Comparison of ENCODE assay signal across 8 cellular contexts in the genomic region with DNA sequence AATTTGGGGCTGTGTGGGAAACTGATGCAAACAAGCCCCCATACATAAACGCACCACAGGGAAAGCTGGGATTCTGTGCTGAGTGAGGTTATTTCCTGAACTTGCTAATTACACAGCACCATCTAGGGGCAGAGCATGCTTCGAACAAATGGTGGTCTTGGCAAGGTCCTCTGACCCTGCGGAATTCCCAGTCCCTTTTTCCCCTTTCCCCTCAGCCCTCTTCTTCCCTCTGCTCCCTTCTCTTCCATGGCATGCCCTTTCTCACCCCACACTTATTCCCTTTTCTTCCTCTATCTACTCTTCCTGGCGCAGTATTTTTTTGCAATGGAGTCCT.
DNase-seq lines count a peak whose midpoint lies in the region; ATAC-seq, FAIRE-seq and TF ChIP-seq lines count a peak whose summit lies in the region.

No MANE protein-coding gene starts in this region.

- DNase-seq in A549 (ENCODE audit: low read depth in 1 of 2, low spot score in 1 of 2), result peak in 1 of 2 experiments; percentile 28
- peak; percentile 29 for DNase-seq in HCT116 (ENCODE audit: low read depth, low spot score)
- DNase-seq in SK-N-SH, result peak; percentile 52
- DNase-seq in left ventricle myocardium superior, result no peak
- no peak for DNase-seq in activated T-cell treated with anti-CD3 and anti-CD28 coated beads for 4 hours
- no peak for DNase-seq in activated CD4-positive, alpha-beta memory T cell treated with anti-CD3 and anti-CD28 coated beads for 36 hours

- RAD21 ChIA-PET in HCT116 (lab: Charles Lee; ENCODE audit: low non-redundant PET in 1 of 2, low total read pairs in 2 of 2, uncharacterized antibody in 2 of 2, unreplicated experiment in 2 of 2), result no interaction called here

- no peaks in the 10 kb centered on the region for H3K36me3 Mint-ChIP-seq in activated CD4-positive, alpha-beta memory T cell treated with anti-CD3 and anti-CD28 coated beads for 36 hours

- ATAC-seq in A549 (peak in 1 of 2 experiments; percentile 72; a peak in 3 of 6 replicates), HCT116 (peak; percentile 83), left ventricle myocardium superior (peak; percentile 80), GM21737 (IDR thresholded peaks at IDR 0.05; ENCODE audit: unreplicated experiment) (no peak), HG02840 (IDR thresholded peaks at IDR 0.05; ENCODE audit: low FRiP score, unreplicated experiment) (no peak)

- no peak overlapping the region for H3K4me3 Mint-ChIP-seq in activated CD4-positive, alpha-beta memory T cell treated with anti-CD3 and anti-CD28 coated beads for 36 hours

- peaks cover 5% of the 10 kb centered on the region for H3F3A ChIP-seq in SK-N-SH (replicated peaks; ENCODE audit: insufficient read depth)

- no peak overlapping the region for H2AFZ ChIP-seq in HCT116 (ENCODE audit: low read depth, low read length, poor library complexity, severe bottlenecking)
- H2AFZ ChIP-seq in SK-N-SH (ENCODE audit: low read depth), result peak overlapping the region; percentile 11; the same call in 1 of the 2 replicates

- TF ChIP-seq CTCF in A549 (IDR thresholded peaks at IDR 0.05) (peak; percentile 33), HCT116 (IDR thresholded peaks at IDR 0.05 in 2 of 3, conservative IDR thresholded peaks at IDR 0.05 in 1 of 3; ENCODE audit: borderline replicate concordance in 1 of 3, insufficient read depth in 1 of 3, low read depth in 2 of 3, low read length in 2 of 3) (peak; percentile 15 to 59 (median 57); a peak in 5 of 6 replicates), SK-N-SH (IDR thresholded peaks at IDR 0.05) (peak; percentile 62)

- no peaks in the 10 kb centered on the region for H3K79me2 ChIP-seq in HCT116 (ENCODE audit: insufficient read depth, low read length)
- no peaks in the 10 kb centered on the region for H3K79me2 ChIP-seq in SK-N-SH (ENCODE audit: insufficient read depth)

- no peaks in the 10 kb centered on the region for H3K9me3 ChIP-seq in A549
- H3K9me3 ChIP-seq in HCT116 (ENCODE audit: control insufficient read depth in 1 of 2, insufficient read depth in 1 of 2, low read depth in 1 of 2, low read length in 2 of 2), result no peaks in the 10 kb centered on the region
- H3K9me3 ChIP-seq in SK-N-SH, result no peaks in the 10 kb centered on the region

- H3K9me3 Mint-ChIP-seq in activated CD4-positive, alpha-beta memory T cell treated with anti-CD3 and anti-CD28 coated beads for 36 hours, result no peaks in the 10 kb centered on the region

- no peaks in the 10 kb centered on the region for H3K4me1 Mint-ChIP-seq in activated CD4-positive, alpha-beta memory T cell treated with anti-CD3 and anti-CD28 coated beads for 36 hours (ENCODE audit: low read depth)

- no peaks in the 10 kb centered on the region for H3K27me3 ChIP-seq in HCT116 (ENCODE audit: insufficient read depth, low read length)
- no peaks in the 10 kb centered on the region for H3K27me3 ChIP-seq in SK-N-SH (ENCODE audit: insufficient read depth)

- TF ChIP-seq POLR2A in A549 (IDR thresholded peaks at IDR 0.05; ENCODE audit: low read length) (no peak), HCT116 (IDR thresholded peaks at IDR 0.05; ENCODE audit: borderline replicate concordance, extremely low read depth, insufficient read depth, insufficient read length) (no peak)

- POLR2A ChIA-PET in A549 (lab: Yijun Ruan, JAX), result no interaction called here
- POLR2A ChIA-PET in HCT116 (lab: Charles Lee), result no interaction called here
- POLR2A ChIA-PET in SK-N-SH (lab: Yijun Ruan, JAX), result no interaction called here
- POLR2A ChIA-PET in activated CD4-positive, alpha-beta memory T cell treated with anti-CD3 and anti-CD28 coated beads for 36 hours (lab: Charles Lee), result no interaction called here

- H3K27ac ChIP-seq in A549 (no peak overlapping the region; a peak in 1 of 6 replicates), HCT116 (ENCODE audit: low read depth, low read length) (no peak overlapping the region), SK-N-SH (ENCODE audit: low read depth in 2 of 2, low read length in 1 of 2) (no peak overlapping the region)

- WGBS in A549 (ENCODE audit: missing lambda C conversion rate), result 60% methylated on average over 4 of the region's 4 CpGs
- 38% methylated on average over 4 of the region's 4 CpGs for WGBS in SK-N-SH (ENCODE audit: low lambda C conversion rate)

- H3K9me2 ChIP-seq in HCT116 (ENCODE audit: insufficient read depth) (no peaks in the 10 kb centered on the region), SK-N-SH (no peaks in the 10 kb centered on the region)

- H3K9ac ChIP-seq in HCT116 (ENCODE audit: low read length) (no peak overlapping the region), SK-N-SH (no peak overlapping the region)

- no peaks in the 10 kb centered on the region for H4K20me1 ChIP-seq in HCT116 (ENCODE audit: insufficient read depth)
- no peaks in the 10 kb centered on the region for H4K20me1 ChIP-seq in SK-N-SH (ENCODE audit: insufficient read depth)

- TF ChIP-seq RAD21 in A549 (conservative IDR thresholded peaks at IDR 0.05 in 1 of 2, IDR thresholded peaks at IDR 0.05 in 1 of 2) (peak in 1 of 2 experiments; percentile 63; a peak in 4 of 5 replicates), HCT116 (IDR thresholded peaks at IDR 0.05; ENCODE audit: low read depth) (peak; percentile 55; the same call in 1 of the 2 replicates), SK-N-SH (IDR thresholded peaks at IDR 0.05; ENCODE audit: low read length) (peak; percentile 82)

- no peak overlapping the region for H3K27ac Mint-ChIP-seq in activated CD4-positive, alpha-beta memory T cell treated with anti-CD3 and anti-CD28 coated beads for 36 hours

- H3K4me2 ChIP-seq in A549 (no peak overlapping the region), HCT116 (ENCODE audit: low read length) (no peak overlapping the region), SK-N-SH (no peak overlapping the region)

- CTCF ChIA-PET in A549 (lab: Yijun Ruan, JAX) (interaction anchor here (0.7 to 1.7 kb wide), 3 partner anchors 11 to 88 kb away, joined by 3 to 4 read pairs (median 3); no protein-coding TSS in a partner anchor), HCT116 (lab: Charles Lee) (interaction anchor here (1.0 kb wide), 1 partner anchor 464 kb away, joined by 3 read pairs; no protein-coding TSS in a partner anchor), SK-N-SH (lab: Yijun Ruan, JAX) (interaction anchor here (0.7 to 4.1 kb wide), 12 partner anchors 12 to 394 kb away, joined by 3 to 47 read pairs (median 3); partner anchors contain the start of gene VANGL1)
- CTCF ChIA-PET in activated CD4-positive, alpha-beta memory T cell treated with anti-CD3 and anti-CD28 coated beads for 36 hours (lab: Charles Lee), result no interaction called here

- FAIRE-seq in A549 (lab: Jason Lieb, UNC), result no peak

- intact Hi-C loops in HCT116 (cut with micrococcal nuclease) (loop anchor here (1.0 kb wide), 1 partner anchor 368 kb away; no protein-coding TSS in a partner anchor), left ventricle myocardium superior (cut with micrococcal nuclease) (no loop called here)
- intact Hi-C loops in activated CD4-positive, alpha-beta memory T cell treated with anti-CD3 and anti-CD28 coated beads for 36 hours (cut with micrococcal nuclease), result no loop called here

- H3K36me3 ChIP-seq in HCT116 (ENCODE audit: control insufficient read depth in 1 of 2, insufficient read depth in 2 of 2, low read length in 2 of 2) (no peaks in the 10 kb centered on the region), SK-N-SH (replicated peaks in 1 of 2; ENCODE audit: control insufficient read depth in 1 of 2, insufficient read depth in 2 of 2, low read length in 1 of 2) (no peaks in the 10 kb centered on the region)

- no TSS peak for BruUV-seq in HCT116 (replicated peaks; lab: Mats Ljungman, UMichigan)

- H3K27me3 Mint-ChIP-seq in activated CD4-positive, alpha-beta memory T cell treated with anti-CD3 and anti-CD28 coated beads for 36 hours, result peaks cover 17% of the 10 kb centered on the region

- H3K4me1 ChIP-seq in A549, result peaks cover 13% of the 10 kb centered on the region
- H3K4me1 ChIP-seq in HCT116 (ENCODE audit: control insufficient read depth in 1 of 2, insufficient read depth in 2 of 2, low read length in 2 of 2), result no peaks in the 10 kb centered on the region
- H3K4me1 ChIP-seq in SK-N-SH (ENCODE audit: control insufficient read depth in 1 of 2, insufficient read depth in 2 of 2, low read depth in 1 of 2, low read length in 1 of 2), result peaks cover 0 to 3% of the 10 kb centered on the region in 2 experiments; a peak in 2 of 4 replicates

- H3K4me3 ChIP-seq in A549, result no peak overlapping the region
- H3K4me3 ChIP-seq in HCT116 (replicated peaks in 1 of 2; ENCODE audit: low read depth in 1 of 2, low read length in 2 of 2), result no peak overlapping the region
- no peak overlapping the region; a peak in 1 of 4 replicates for H3K4me3 ChIP-seq in SK-N-SH (ENCODE audit: low read depth in 2 of 2, low read length in 1 of 2)

- TF ChIP-seq EP300 in A549 (IDR thresholded peaks at IDR 0.05), result no peak
- TF ChIP-seq EP300 in SK-N-SH (IDR thresholded peaks at IDR 0.05; ENCODE audit: borderline replicate concordance in 1 of 2, low read depth in 1 of 2, low read length in 1 of 2), result no peak

TF ChIP-seq in A549, 52 proteins besides CTCF, POLR2A, EP300 and RAD21:
- TF ChIP-seq SMC3 (IDR thresholded peaks at IDR 0.05), result peak; percentile 26; the same call in 1 of the 3 replicates
- TF ChIP-seq NR3C1 (IDR thresholded peaks at IDR 0.05), result no peak

TF ChIP-seq in HCT116, 20 proteins besides CTCF, POLR2A, EP300 and RAD21 (continues in another document):
- no peak for TF ChIP-seq ATF3 (IDR thresholded peaks at IDR 0.05)

TF ChIP-seq in SK-N-SH, 30 proteins besides CTCF, POLR2A, EP300 and RAD21:
- TF ChIP-seq, protein P1, sequence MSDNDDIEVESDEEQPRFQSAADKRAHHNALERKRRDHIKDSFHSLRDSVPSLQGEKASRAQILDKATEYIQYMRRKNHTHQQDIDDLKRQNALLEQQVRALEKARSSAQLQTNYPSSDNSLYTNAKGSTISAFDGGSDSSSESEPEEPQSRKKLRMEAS (IDR thresholded peaks at IDR 0.05; ENCODE audit: low read depth), result no peak
- peak; percentile 70 for TF ChIP-seq SMC3 (IDR thresholded peaks at IDR 0.05; ENCODE audit: low read depth, low read length)

Comparison
In these comparisons a context has a peak if more than half of its experiments do, and no peak if none do; other contexts are left out.
1. ATAC-seq: peak in HCT116 (single experiment) and left ventricle myocardium superior (single experiment); none in GM21737 (single experiment) and HG02840 (single experiment).
2. DNase-seq: peak in HCT116 (single experiment) and SK-N-SH (single experiment); none in left ventricle myocardium superior (single experiment), activated T-cell treated with anti-CD3 and anti-CD28 coated beads for 4 hours (single experiment) and activated CD4-positive, alpha-beta memory T cell treated with anti-CD3 and anti-CD28 coated beads for 36 hours (single experiment).
3. Of the 12 proteins assayed by ChIP-seq in both A549 and SK-N-SH: peak only in A549: none; only in SK-N-SH: none; in both: CTCF and SMC3; in neither: 9; mixed calls (peak in some experiments, not most) for 1.
4. Peak in every context shown above with its lines, with median percentiles within 50 percentile points of each other: CTCF ChIP-seq.